29 cellular contexts compared by ENCODE assay signal in genomic region chr13:66565261-66565660, GRCh38.
"Had no signal": no experiment of that assay in that cellular context is flagged by ENCODE, and none has a peak within 500 bp of the region (broad histone marks: within the 10 kb centered on the region; RNA-seq: fewer than 3 reads in every experiment).

No MANE protein-coding gene starts in this region.

- H3K9me3 ChIP-seq: gastrocnemius medialis, heart left ventricle, lower lobe of right lung, right lobe of liver, suprapubic skin, transverse colon, upper lobe of right lung, uterus had no signal

- H3K4me2 ChIP-seq: hepatocyte, smooth muscle cell had no signal

- H2AFZ ChIP-seq: hepatocyte, parathyroid adenoma had no signal

- H3K27me3 Mint-ChIP-seq: naive thymus-derived CD4-positive, alpha-beta T cell; progenitor cell of endocrine pancreas; stimulated activated naive CD8-positive, alpha-beta T cell treated with anti-CD3 and anti-CD28 coated beads, Interleukin-15, amount 100 ng/mL, for 72 hours had no signal

- H3K79me2 ChIP-seq: hepatocyte, parathyroid adenoma had no signal

- H3K4me3 ChIP-seq: dorsolateral prefrontal cortex, gastrocnemius medialis, heart left ventricle, hepatocyte, lower lobe of right lung, right lobe of liver, smooth muscle cell, suprapubic skin, transverse colon, upper lobe of right lung, uterus had no signal

- H3K36me3 ChIP-seq: gastrocnemius medialis, heart left ventricle, lower lobe of right lung, right lobe of liver, suprapubic skin, transverse colon, upper lobe of right lung, uterus had no signal

- ATAC-seq: esophagus mucosa; gastrocnemius medialis; heart left ventricle; left cardiac atrium; left ventricle myocardium superior; lower lobe of right lung; naive thymus-derived CD4-positive, alpha-beta T cell; right lobe of liver; stimulated activated naive CD8-positive, alpha-beta T cell treated with anti-CD3 and anti-CD28 coated beads, Interleukin-15, amount 100 ng/mL, for 72 hours; upper lobe of right lung had no signal

- H3K27ac ChIP-seq: dorsolateral prefrontal cortex, epithelial cell of prostate, gastrocnemius medialis, heart left ventricle, hepatocyte, lower lobe of right lung, parathyroid adenoma, right lobe of liver, suprapubic skin, transverse colon, upper lobe of right lung, uterus had no signal

- H3K4me3 Mint-ChIP-seq: endodermal cell; naive thymus-derived CD4-positive, alpha-beta T cell; nephron progenitor cell; stimulated activated naive CD8-positive, alpha-beta T cell treated with anti-CD3 and anti-CD28 coated beads, Interleukin-15, amount 100 ng/mL, for 72 hours had no signal

- DNase-seq: cerebellar nuclear complex; dorsolateral prefrontal cortex; effector CD8-positive, alpha-beta T cell; endodermal cell; foreskin fibroblast; gastrocnemius medialis; heart left ventricle; left cardiac atrium; left ventricle myocardium superior; lower lobe of right lung; naive thymus-derived CD4-positive, alpha-beta T cell; nephron progenitor cell; right lobe of liver; stimulated activated CD4-positive, alpha-beta T cell treated with anti-CD3 and anti-CD28 coated beads, Interleukin-12 subunit alpha, Interleukin-12 subunit beta, amount 100 ng/mL, for 4 hours; stimulated activated CD4-positive, alpha-beta T cell treated with anti-CD3 and anti-CD28 coated beads, Interleukin-1b, Interleukin-23, amount 100 ng/mL, for 48 hours; stimulated activated CD4-positive, alpha-beta T cell treated with anti-CD3 and anti-CD28 coated beads, Interleukin-4, amount 100 ng/mL, for 1 hour; stimulated activated CD8-positive, alpha-beta memory T cell treated with anti-CD3 and anti-CD28 coated beads, Interleukin-4, amount 100 ng/mL, for 48 hours; stimulated activated naive CD4-positive, alpha-beta T cell; stimulated activated naive CD8-positive, alpha-beta T cell treated with anti-CD3 and anti-CD28 coated beads, Interleukin-15, amount 100 ng/mL, for 72 hours; transverse colon; upper lobe of right lung; uterus had no signal

- H3K4me1 ChIP-seq: gastrocnemius medialis, heart left ventricle, lower lobe of right lung, parathyroid adenoma, right lobe of liver, suprapubic skin, transverse colon, upper lobe of right lung, uterus had no signal

- H3K4me1 Mint-ChIP-seq: naive thymus-derived CD4-positive, alpha-beta T cell; stimulated activated naive CD8-positive, alpha-beta T cell treated with anti-CD3 and anti-CD28 coated beads, Interleukin-15, amount 100 ng/mL, for 72 hours had no signal

- H3K9ac ChIP-seq: parathyroid adenoma had no signal

- H3K27me3 ChIP-seq: dorsolateral prefrontal cortex, gastrocnemius medialis, heart left ventricle, hepatocyte, right lobe of liver, suprapubic skin, transverse colon, upper lobe of right lung, uterus had no signal

- H3K36me3 Mint-ChIP-seq: naive thymus-derived CD4-positive, alpha-beta T cell had no signal

- H3K27ac Mint-ChIP-seq: naive thymus-derived CD4-positive, alpha-beta T cell; nephron progenitor cell; progenitor cell of endocrine pancreas; stimulated activated naive CD8-positive, alpha-beta T cell treated with anti-CD3 and anti-CD28 coated beads, Interleukin-15, amount 100 ng/mL, for 72 hours had no signal
